Comparison of ENCODE assay signal across 8 cellular contexts in genomic region chr14:102437997-102438922, GRCh38.
DNase-seq lines count a peak whose midpoint lies in the region; ATAC-seq, FAIRE-seq and TF ChIP-seq lines count a peak whose summit lies in the region.

No MANE protein-coding gene starts in this region.

- peak overlapping the region; percentile 20 for H3K9ac ChIP-seq in PC-3 (ENCODE audit: low read length)

- FAIRE-seq in D721Med (lab: Jason Lieb, UNC), result no peak

- TF ChIP-seq CTCF in D721Med (IDR thresholded peaks at IDR 0.05; ENCODE audit: insufficient read depth, missing control alignments), result peak; percentile 66
- TF ChIP-seq CTCF in PC-3 (conservative IDR thresholded peaks at IDR 0.05; ENCODE audit: low read depth, low read length), result peak; percentile 90
- peak; percentile 61 for TF ChIP-seq CTCF in fibroblast of mammary gland (conservative IDR thresholded peaks at IDR 0.05; ENCODE audit: control insufficient read depth, insufficient read depth, low read depth, low read length)
- peak; percentile 74 for TF ChIP-seq CTCF in natural killer cell (IDR thresholded peaks at IDR 0.05)

- H3K4me1 Mint-ChIP-seq in natural killer cell, result no peaks in the 10 kb centered on the region
- H3K4me1 Mint-ChIP-seq in stimulated activated effector memory CD8-positive, alpha-beta T cell treated with anti-CD3 and anti-CD28 coated beads, Interleukin-12 subunit alpha, Interleukin-12 subunit beta, amount 100 ng/mL, for 72 hours, result peaks cover 6% of the 10 kb centered on the region

- no peak overlapping the region for H3K27ac ChIP-seq in PC-3 (ENCODE audit: low read length)

- no peak overlapping the region for H3K27ac Mint-ChIP-seq in natural killer cell
- H3K27ac Mint-ChIP-seq in stimulated activated effector memory CD8-positive, alpha-beta T cell treated with anti-CD3 and anti-CD28 coated beads, Interleukin-12 subunit alpha, Interleukin-12 subunit beta, amount 100 ng/mL, for 72 hours, result no peak overlapping the region

- H3K4me3 Mint-ChIP-seq in natural killer cell, result no peak overlapping the region
- no peak overlapping the region for H3K4me3 Mint-ChIP-seq in stimulated activated effector memory CD8-positive, alpha-beta T cell treated with anti-CD3 and anti-CD28 coated beads, Interleukin-12 subunit alpha, Interleukin-12 subunit beta, amount 100 ng/mL, for 72 hours

- peak overlapping the region; percentile 82 for H2AFZ ChIP-seq in PC-3 (ENCODE audit: low read length)

- H3K9me3 Mint-ChIP-seq in natural killer cell, result no peaks in the 10 kb centered on the region
- no peaks in the 10 kb centered on the region for H3K9me3 Mint-ChIP-seq in stimulated activated effector memory CD8-positive, alpha-beta T cell treated with anti-CD3 and anti-CD28 coated beads, Interleukin-12 subunit alpha, Interleukin-12 subunit beta, amount 100 ng/mL, for 72 hours

- no peaks in the 10 kb centered on the region for H3K36me3 Mint-ChIP-seq in natural killer cell
- H3K36me3 Mint-ChIP-seq in stimulated activated effector memory CD8-positive, alpha-beta T cell treated with anti-CD3 and anti-CD28 coated beads, Interleukin-12 subunit alpha, Interleukin-12 subunit beta, amount 100 ng/mL, for 72 hours, result peaks cover 4% of the 10 kb centered on the region

- DNase-seq in D721Med (ENCODE audit: insufficient read length, low spot score) (peak; percentile 88), HuH-7.5 (ENCODE audit: low spot score) (peak; percentile 88), PC-3 (peak; percentile 82), activated T-helper 1 cell treated with Interleukin-2 at 50 U/mL for 16 hours (ENCODE audit: low read depth) (peak; percentile 37), fibroblast of mammary gland (ENCODE audit: low read depth) (peak; percentile 76), natural killer cell (peak; percentile 41)
- peak; percentile 75 to 76 for DNase-seq in stimulated activated effector memory CD8-positive, alpha-beta T cell treated with anti-CD3 and anti-CD28 coated beads, Interleukin-12 subunit alpha, Interleukin-12 subunit beta, amount 100 ng/mL, for 72 hours (ENCODE audit: low spot score in 2 of 2)

- peak; percentile 71 for ATAC-seq in PC-3
- ATAC-seq in natural killer cell, result peak in 2 of 3 donors; percentile 70 to 96
- ATAC-seq in stimulated activated effector memory CD8-positive, alpha-beta T cell treated with anti-CD3 and anti-CD28 coated beads, Interleukin-12 subunit alpha, Interleukin-12 subunit beta, amount 100 ng/mL, for 72 hours, result peak; percentile 95
- ATAC-seq in GM18517 (IDR thresholded peaks at IDR 0.05; ENCODE audit: unreplicated experiment), result no peak

- H3K4me3 ChIP-seq in PC-3 (ENCODE audit: low read length) (peak overlapping the region; percentile 51), fibroblast of mammary gland (ENCODE audit: control insufficient read depth, low read depth, low read length) (peak overlapping the region; percentile 27)

- CTCF ChIA-PET in PC-3 (lab: Charles Lee), result interaction anchor here (0.6 to 1.1 kb wide), 8 partner anchors 44 to 451 kb away, joined by 3 to 9 read pairs (median 4); no protein-coding TSS in a partner anchor

- H3K79me2 ChIP-seq in PC-3 (ENCODE audit: low read length), result no peaks in the 10 kb centered on the region

- no peaks in the 10 kb centered on the region for H3K9me3 ChIP-seq in PC-3 (ENCODE audit: low read length)

- H4K20me1 ChIP-seq in PC-3 (ENCODE audit: low read length), result no peaks in the 10 kb centered on the region

- H3K4me1 ChIP-seq in PC-3 (ENCODE audit: insufficient read depth, low read length), result peaks cover 24% of the 10 kb centered on the region

- H3K27me3 ChIP-seq in PC-3 (ENCODE audit: low read length), result no peaks in the 10 kb centered on the region

- POLR2A ChIA-PET in PC-3 (lab: Charles Lee; ENCODE audit: unreplicated experiment), result interaction anchor here (0.6 kb wide), 1 partner anchor 78 kb away, joined by 3 read pairs; no protein-coding TSS in a partner anchor

- no peaks in the 10 kb centered on the region for H3K9me2 ChIP-seq in PC-3 (replicated peaks; ENCODE audit: low read length)

- intact Hi-C loops in PC-3 (cut with micrococcal nuclease) (loop anchor here (1.0 to 2.0 kb wide), 2 partner anchors 71 to 78 kb away; partner anchors contain the start of gene ANKRD9), natural killer cell (cut with micrococcal nuclease) (loop anchor here (1.0 kb wide), 1 partner anchor 78 kb away; no protein-coding TSS in a partner anchor)

- no peaks in the 10 kb centered on the region for H3F3A ChIP-seq in PC-3 (ENCODE audit: low read length, unreplicated experiment)

- BruUV-seq in PC-3 (replicated peaks; lab: Mats Ljungman, UMichigan), result no TSS peak

- peak overlapping the region; percentile 78 for H3K4me2 ChIP-seq in PC-3 (ENCODE audit: low read length)

- H3K27me3 Mint-ChIP-seq in natural killer cell (ENCODE audit: low read depth in 2 of 2), result no peaks in the 10 kb centered on the region

- H3K36me3 ChIP-seq in PC-3 (ENCODE audit: low read depth, low read length), result peaks cover 5% of the 10 kb centered on the region; the same call in 1 of the 2 replicates

Comparison
In these comparisons a context has a peak if more than half of its experiments do, and no peak if none do; other contexts are left out.
1. DNase-seq: peak in every context shown above with its lines; median percentile 88 in D721Med; 88 in HuH-7.5; 82 in PC-3; 76 in fibroblast of mammary gland; 76 in stimulated activated effector memory CD8-positive, alpha-beta T cell treated with anti-CD3 and anti-CD28 coated beads, Interleukin-12 subunit alpha, Interleukin-12 subunit beta, amount 100 ng/mL, for 72 hours; 41 in natural killer cell; 37 in activated T-helper 1 cell treated with Interleukin-2 at 50 U/mL for 16 hours.